ENCODE assay signal across 8 cellular contexts in the genomic region with DNA sequence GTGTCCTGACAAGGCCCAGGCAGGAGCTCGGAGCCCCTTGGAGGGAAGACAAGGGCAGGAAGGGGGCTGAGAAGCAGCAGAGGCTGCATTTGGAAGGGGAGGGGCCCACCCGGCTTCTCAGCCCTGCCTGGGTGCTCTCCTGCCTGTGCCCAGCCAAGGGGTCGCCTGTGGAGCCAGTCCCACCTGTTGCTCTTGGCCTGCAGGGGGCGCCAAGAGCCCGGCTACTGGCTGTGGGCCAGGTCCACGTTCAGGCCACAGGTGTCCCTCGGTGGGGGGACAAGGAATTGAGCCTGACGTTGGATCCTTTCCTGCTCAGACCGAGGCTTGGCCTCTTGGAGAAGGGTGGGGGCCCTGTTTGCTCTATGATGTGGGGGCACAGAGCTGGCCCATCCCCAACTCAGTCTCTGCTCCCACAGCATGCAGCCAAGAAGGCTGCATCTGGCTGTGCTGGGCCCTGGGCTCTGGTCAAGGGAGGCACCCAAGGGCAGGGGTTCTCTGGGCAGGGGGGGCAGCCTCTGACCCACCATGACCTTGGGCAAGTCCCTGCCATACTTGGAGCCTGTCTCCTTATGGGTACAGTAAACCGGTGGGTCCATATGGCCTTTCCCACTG. TPM values are rescaled to one million over a fixed set of nuclear protein-coding genes. Genes with fewer than 3 reads are reported as not detected.
DNase-seq lines count a peak whose midpoint lies in the region; ATAC-seq and TF ChIP-seq lines count a peak whose summit lies in the region.

No MANE protein-coding gene starts in this region.

- POLR2A ChIA-PET in WTC11 (lab: Charles Lee), result interaction anchor here (0.8 kb wide), 1 partner anchor 17 kb away, joined by 3 read pairs; no protein-coding TSS in a partner anchor

- no peak overlapping the region for H3K4me3 Mint-ChIP-seq in WTC11

- no peaks in the 10 kb centered on the region for H3K9me3 ChIP-seq in MG63

- H3K27me3 ChIP-seq in MG63, result no peaks in the 10 kb centered on the region

- DNase-seq in DMS53 (lab: John Stamatoyannopoulos, UW), result peak; percentile 88
- DNase-seq in MG63, result peak; percentile 37
- peak; percentile 85 for DNase-seq in WTC11 (ENCODE audit: low spot score)
- DNase-seq in cardiac fibroblast (ENCODE audit: low read depth in 2 of 2), result no peak
- DNase-seq in myocyte (ENCODE audit: low read depth), result peak; percentile 57
- peak; percentile 7 for DNase-seq in stimulated activated naive CD4-positive, alpha-beta T cell treated with Interleukin-2 at 50 U/mL for 16 hours (lab: John Stamatoyannopoulos, UW)
- no peak for DNase-seq in omental fat pad (ENCODE audit: low spot score)

- no peaks in the 10 kb centered on the region for H3K36me3 ChIP-seq in MG63

- CTCF ChIA-PET in WTC11 (lab: Charles Lee), result interaction anchor here (1.1 to 4.2 kb wide), 6 partner anchors 11 to 285 kb away, joined by 3 to 36 read pairs (median 4); a partner anchor contains a TSS

- no peak overlapping the region for H3K27ac Mint-ChIP-seq in WTC11

- H3K4me1 Mint-ChIP-seq in WTC11, result peaks cover 14% of the 10 kb centered on the region

- no peaks in the 10 kb centered on the region for H3K27me3 Mint-ChIP-seq in WTC11 (ENCODE audit: low read depth)

- TF ChIP-seq CTCF in WTC11 (IDR thresholded peaks at IDR 0.05) (peak; percentile 94), cardiac fibroblast (IDR thresholded peaks at IDR 0.05; ENCODE audit: low read depth, low read length) (peak; percentile 76), omental fat pad (IDR thresholded peaks at IDR 0.05) (no peak)

- no peaks in the 10 kb centered on the region for H3K9me3 Mint-ChIP-seq in WTC11

- no peaks in the 10 kb centered on the region for H3K36me3 Mint-ChIP-seq in WTC11

- ATAC-seq in WTC11 (peak; percentile 83), omental fat pad (ENCODE audit: low FRiP score) (no peak), GM18909 (IDR thresholded peaks at IDR 0.05; ENCODE audit: poor library complexity, unreplicated experiment) (no peak)

- H3K4me3 ChIP-seq in MG63 (no peak overlapping the region), cardiac fibroblast (replicated peaks in 1 of 2; ENCODE audit: low read depth in 2 of 2, low read length in 2 of 2) (no peak overlapping the region)

TF ChIP-seq in WTC11, 78 proteins besides CTCF, POLR2A, EP300 and RAD21:
- TF ChIP-seq ETV6 (CRISPR knock-in tag; IDR thresholded peaks at IDR 0.05) (peak; percentile 26; the same call in 1 of the 2 replicates), JUN (CRISPR knock-in tag; IDR thresholded peaks at IDR 0.05) (no peak), ZNF423 (CRISPR knock-in tag; IDR thresholded peaks at IDR 0.05) (peak; percentile 14; the same call in 1 of the 2 replicates)
- TF ChIP-seq, protein P1, sequence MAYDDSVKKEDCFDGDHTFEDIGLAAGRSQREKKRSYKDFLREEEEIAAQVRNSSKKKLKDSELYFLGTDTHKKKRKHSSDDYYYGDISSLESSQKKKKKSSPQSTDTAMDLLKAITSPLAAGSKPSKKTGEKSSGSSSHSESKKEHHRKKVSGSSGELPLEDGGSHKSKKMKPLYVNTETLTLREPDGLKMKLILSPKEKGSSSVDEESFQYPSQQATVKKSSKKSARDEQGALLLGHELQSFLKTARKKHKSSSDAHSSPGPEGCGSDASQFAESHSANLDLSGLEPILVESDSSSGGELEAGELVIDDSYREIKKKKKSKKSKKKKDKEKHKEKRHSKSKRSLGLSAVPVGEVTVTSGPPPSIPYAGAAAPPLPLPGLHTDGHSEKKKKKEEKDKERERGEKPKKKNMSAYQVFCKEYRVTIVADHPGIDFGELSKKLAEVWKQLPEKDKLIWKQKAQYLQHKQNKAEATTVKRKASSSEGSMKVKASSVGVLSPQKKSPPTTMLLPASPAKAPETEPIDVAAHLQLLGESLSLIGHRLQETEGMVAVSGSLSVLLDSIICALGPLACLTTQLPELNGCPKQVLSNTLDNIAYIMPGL (CRISPR knock-in tag; IDR thresholded peaks at IDR 0.05), result no peak
- TF ChIP-seq, protein P2, sequence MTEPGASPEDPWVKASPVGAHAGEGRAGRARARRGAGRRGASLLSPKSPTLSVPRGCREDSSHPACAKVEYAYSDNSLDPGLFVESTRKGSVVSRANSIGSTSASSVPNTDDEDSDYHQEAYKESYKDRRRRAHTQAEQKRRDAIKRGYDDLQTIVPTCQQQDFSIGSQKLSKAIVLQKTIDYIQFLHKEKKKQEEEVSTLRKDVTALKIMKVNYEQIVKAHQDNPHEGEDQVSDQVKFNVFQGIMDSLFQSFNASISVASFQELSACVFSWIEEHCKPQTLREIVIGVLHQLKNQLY (CRISPR knock-in tag; IDR thresholded peaks at IDR 0.05), result no peak

RNA-seq across cellular contexts. Expression of a gene that starts 10.9 kb away (rescaled TPM):
- not detected in 2 replicates for total RNA-seq in MG63 (2014; rRNA removed; shearing (Covaris generic); ENCODE audit: low replicate concordance)
- 0.69 to 0.85 TPM (median 0.70 TPM) in 3 replicates for total RNA-seq in WTC11 (2021)
- 2.8 and 6.7 TPM in 2 replicates for total RNA-seq in myocyte
- polyA plus RNA-seq in myocyte (2012), result 1.0 TPM
- 1 to 10 TPM in 1 of 4 donors, under 1 TPM in 2, not detected in 1; 0.28 to 1.6 (median 0.60) TPM for total RNA-seq in omental fat pad

Comparison
In these comparisons a context has a peak if more than half of its experiments do, and no peak if none do; other contexts are left out.
1. DNase-seq: peak in DMS53 (single experiment), MG63 (single experiment), WTC11 (single experiment), myocyte (single experiment) and stimulated activated naive CD4-positive, alpha-beta T cell treated with Interleukin-2 at 50 U/mL for 16 hours (single experiment); none in cardiac fibroblast (0 of 2) and omental fat pad (single experiment).
2. CTCF ChIP-seq: peak in WTC11 (single experiment) and cardiac fibroblast (single experiment); none in omental fat pad (0 of 3).